8 cellular contexts compared by ENCODE assay signal in the genomic region with DNA sequence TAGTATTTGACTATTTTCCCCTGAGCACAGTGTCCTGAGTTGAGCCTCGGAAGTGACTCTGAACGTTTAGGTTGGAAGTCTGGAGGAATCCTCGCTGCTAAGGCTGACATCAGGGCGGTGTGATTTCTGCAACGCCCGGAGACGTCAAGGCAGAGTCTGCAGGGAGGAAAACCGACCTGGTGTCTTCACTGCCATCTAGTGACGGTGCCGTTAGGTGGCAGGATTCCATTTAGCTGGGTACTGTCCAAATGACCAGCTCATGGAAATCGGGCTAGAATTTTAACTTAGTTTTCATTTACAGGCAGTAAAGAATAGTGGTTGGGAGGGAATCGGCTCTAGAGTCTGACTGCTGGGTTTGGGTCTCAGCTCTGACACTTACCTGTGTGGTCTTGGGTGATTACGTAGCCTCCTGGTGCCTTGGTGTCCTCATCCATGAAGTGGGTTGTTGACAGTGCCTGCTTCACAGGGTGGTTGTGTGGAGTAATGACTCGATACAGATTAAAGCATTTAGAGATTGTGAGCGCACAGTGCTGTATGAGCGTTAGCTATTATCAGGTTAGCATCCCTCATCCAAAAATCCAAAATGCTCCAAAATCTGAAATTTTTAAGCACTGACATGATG. TPM values are rescaled to one million over a fixed set of nuclear protein-coding genes. Genes with fewer than 3 reads are reported as not detected.
DNase-seq lines count a peak whose midpoint lies in the region; ATAC-seq, FAIRE-seq and TF ChIP-seq lines count a peak whose summit lies in the region.

No MANE protein-coding gene starts in this region.

- H3K36me3 ChIP-seq in upper lobe of right lung = no peaks in the 10 kb centered on the region

- ATAC-seq in left colon (peak; percentile 77), upper lobe of right lung (peak; percentile 90), GM21515 (IDR thresholded peaks at IDR 0.05; ENCODE audit: unreplicated experiment) (no peak)

- H3K27ac Mint-ChIP-seq in MCF 10A (ENCODE audit: low read depth, unreplicated experiment) = no peak overlapping the region

- H3K27me3 ChIP-seq in upper lobe of right lung = no peaks in the 10 kb centered on the region

- CTCF ChIA-PET in MCF 10A (lab: Yijun Ruan, JAX) = interaction anchor here (0.5 to 4.9 kb wide), 29 partner anchors 10 to 1235 kb away, joined by 3 to 35 read pairs (median 4); no protein-coding TSS in a partner anchor

- POLR2A ChIA-PET in MCF 10A (lab: Yijun Ruan, JAX) = interaction anchor here (0.6 to 1.5 kb wide), 4 partner anchors 34 to 586 kb away, joined by 3 to 4 read pairs (median 3); no protein-coding TSS in a partner anchor

- H3K9me3 ChIP-seq in upper lobe of right lung = no peaks in the 10 kb centered on the region

- no TSS peak for BruUV-seq in MCF 10A (replicated peaks; lab: Mats Ljungman, UMichigan)

- H3K27ac ChIP-seq in upper lobe of right lung = no peak overlapping the region

- FAIRE-seq in GM12892 (lab: Jason Lieb, UNC) = peak; percentile 96

- no peak overlapping the region for H3K4me3 ChIP-seq in upper lobe of right lung

- TF ChIP-seq CTCF in MCF 10A (IDR thresholded peaks at IDR 0.05; ENCODE audit: unreplicated experiment) (peak; percentile 69), upper lobe of right lung (IDR thresholded peaks at IDR 0.05) (peak; percentile 63)

- intact Hi-C loops in MCF 10A (cut with micrococcal nuclease) (loop anchor here (5.0 kb wide), 1 partner anchor 702 kb away; no protein-coding TSS in a partner anchor), left colon (cut with DNase I, micrococcal nuclease) (no loop called here), upper lobe of right lung (cut with DNase I) (no loop called here)

- DNase-seq in Ammon's horn (ENCODE audit: low spot score) (peak; percentile 56), GM12892 (ENCODE audit: insufficient read length) (peak; percentile 47), NOMO-1 treated with DMSO at 0.1 percent for 48 hours (lab: John Stamatoyannopoulos, UW; ENCODE audit: unreplicated experiment) (peak; percentile 37), MCF 10A (ENCODE audit: unreplicated experiment) (peak; percentile 78), left colon (peak in 1 of 2 donors; percentile 51), upper lobe of right lung (no peak), activated gamma-delta T cell (lab: John Stamatoyannopoulos, UW) (no peak)

- no peaks in the 10 kb centered on the region for H3K9me3 Mint-ChIP-seq in MCF 10A (ENCODE audit: unreplicated experiment)

- no peak for TF ChIP-seq POLR2A in GM12892 (IDR thresholded peaks at IDR 0.05; ENCODE audit: low read depth, low read length)

- no peaks in the 10 kb centered on the region for H3K4me1 ChIP-seq in upper lobe of right lung

- H3K36me3 Mint-ChIP-seq in MCF 10A (ENCODE audit: insufficient read depth, unreplicated experiment) = no peaks in the 10 kb centered on the region

- H3K4me1 Mint-ChIP-seq in MCF 10A (ENCODE audit: insufficient read depth, unreplicated experiment) = peaks cover 6% of the 10 kb centered on the region

- H3K27me3 Mint-ChIP-seq in MCF 10A (ENCODE audit: insufficient read depth, unreplicated experiment) = peaks cover 26% of the 10 kb centered on the region

- no peak overlapping the region for H3K4me3 Mint-ChIP-seq in MCF 10A (ENCODE audit: unreplicated experiment)

RNA-seq across cellular contexts. Expression of a gene that starts 35.0 kb away (rescaled TPM):
- not detected for polyA plus RNA-seq in GM12892 (2012; ENCODE audit: missing spikeins)
- total RNA-seq in MCF 10A (2022) (8.0 and 10.0 TPM in 2 replicates), left colon (10 to 100 TPM in 1 of 2 donors, 1 to 10 TPM in 1; 3.0 to 15.2 TPM), upper lobe of right lung (15.7 TPM)

Comparison
In these comparisons a context has a peak if more than half of its experiments do, and no peak if none do; other contexts are left out.
1. DNase-seq: peak in Ammon's horn (single experiment), GM12892 (single experiment), NOMO-1 treated with DMSO at 0.1 percent for 48 hours (single experiment) and MCF 10A (single experiment); none in upper lobe of right lung (single experiment) and activated gamma-delta T cell (single experiment).